7 cellular contexts compared by ENCODE assay signal in the genomic region with DNA sequence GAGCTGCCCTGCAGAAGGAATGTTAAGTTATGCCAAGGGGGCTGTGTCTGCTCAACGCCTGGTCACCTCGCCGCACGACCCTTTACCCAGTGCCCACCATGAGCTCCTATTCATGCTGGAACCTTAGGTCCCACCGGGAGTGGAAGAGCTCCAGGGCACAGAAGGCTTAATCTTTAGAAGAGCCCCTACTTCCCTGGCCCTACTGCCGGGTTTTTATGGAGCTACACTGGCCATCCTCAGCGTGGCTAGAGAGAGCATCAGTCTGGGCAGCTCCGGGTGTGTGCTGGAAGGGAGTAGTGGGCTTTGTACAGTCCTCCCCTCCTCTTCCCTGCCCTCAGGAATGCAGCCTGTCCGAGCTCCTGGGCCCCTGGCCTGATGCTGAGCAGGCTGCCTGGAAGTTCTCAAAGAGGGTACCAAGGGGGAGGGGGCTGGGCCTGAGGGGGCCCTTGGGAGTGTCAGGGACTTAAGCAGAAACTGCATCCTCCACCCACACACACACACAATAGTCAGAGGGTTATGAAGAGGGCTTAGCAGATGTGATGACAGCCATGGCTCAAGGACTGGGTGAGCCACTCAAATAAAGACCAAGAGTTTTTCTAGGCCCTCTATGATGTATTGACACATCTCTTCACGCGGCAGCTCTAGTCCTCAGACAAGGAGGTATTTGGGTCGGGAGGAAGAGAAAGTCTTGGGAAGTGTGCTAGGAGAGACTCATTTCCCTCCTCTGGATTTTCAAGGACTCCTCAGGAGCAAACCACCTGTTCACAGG. TPM values are rescaled to one million over a fixed set of nuclear protein-coding genes. Genes with fewer than 3 reads are reported as not detected.
DNase-seq lines count a peak whose midpoint lies in the region; ATAC-seq and TF ChIP-seq lines count a peak whose summit lies in the region.

No MANE protein-coding gene starts in this region.

- peak overlapping the region; percentile 54 for H3K4me3 ChIP-seq in NT2/D1 (ENCODE audit: insufficient read length, low read depth)
- H3K4me3 ChIP-seq in hepatocyte, result no peak overlapping the region

- H3K27ac ChIP-seq in hepatocyte, result peak overlapping the region; percentile 22

- no peaks in the 10 kb centered on the region for H3K36me3 ChIP-seq in ES-I3 (ENCODE audit: insufficient read depth, low read length)
- H3K36me3 ChIP-seq in NT2/D1 (ENCODE audit: insufficient read depth, insufficient read length, low read length), result no peaks in the 10 kb centered on the region
- no peaks in the 10 kb centered on the region for H3K36me3 ChIP-seq in hepatocyte (replicated peaks; ENCODE audit: insufficient read depth, low read depth)

- H3K9me3 ChIP-seq in ES-I3 (ENCODE audit: control insufficient read depth, insufficient read depth, low read length) (no peaks in the 10 kb centered on the region), NT2/D1 (ENCODE audit: insufficient read depth, low read length) (no peaks in the 10 kb centered on the region), hepatocyte (ENCODE audit: low read depth) (no peaks in the 10 kb centered on the region)

- ATAC-seq in sciatic nerve, result no peak

- peak overlapping the region; percentile 21 for H2AFZ ChIP-seq in hepatocyte

- no peaks in the 10 kb centered on the region for H4K20me1 ChIP-seq in hepatocyte (ENCODE audit: insufficient read depth, poor library complexity, severe bottlenecking)

- peak overlapping the region; percentile 89 for H3K4me2 ChIP-seq in hepatocyte

- no peaks in the 10 kb centered on the region for H3K9me2 ChIP-seq in hepatocyte (replicated peaks; ENCODE audit: insufficient read depth)

- no peaks in the 10 kb centered on the region for H3K79me2 ChIP-seq in hepatocyte

- intact Hi-C loops in sciatic nerve (cut with DNase I), result no loop called here

- H3K9ac ChIP-seq in ES-I3 (ENCODE audit: low read depth, low read length) (peak overlapping the region; percentile 60; the same call in 1 of the 2 replicates), NT2/D1 (ENCODE audit: insufficient read length, low read depth) (peak overlapping the region; percentile 79)

- WGBS in hepatocyte (ENCODE audit: low lambda C conversion rate, missing lambda C conversion rate), result 19% methylated on average over 12 of the region's 12 CpGs

- H3K4me1 ChIP-seq in ES-I3 (ENCODE audit: insufficient read depth, low read length) (peaks cover 19% of the 10 kb centered on the region), NT2/D1 (ENCODE audit: insufficient read depth, insufficient read length) (peaks cover 31% of the 10 kb centered on the region), hepatocyte (ENCODE audit: insufficient read depth) (peaks cover 45% of the 10 kb centered on the region)

- H3K27me3 ChIP-seq in NT2/D1 (ENCODE audit: insufficient read depth, insufficient read length) (peaks cover 15% of the 10 kb centered on the region), hepatocyte (peaks cover 8% of the 10 kb centered on the region)

- DNase-seq in NT2/D1 (ENCODE audit: low read depth, low spot score) (no peak), hepatocyte (ENCODE audit: low spot score) (peak; percentile 59), sciatic nerve (ENCODE audit: low spot score) (peak; percentile 58), NCI-H2227 treated with DMSO at 0.1 percent for 48 hours (lab: John Stamatoyannopoulos, UW) (no peak), KG1 (lab: John Stamatoyannopoulos, UW) (no peak)
- no peak for DNase-seq in stimulated activated CD4-positive, alpha-beta T cell treated with anti-CD3 and anti-CD28 coated beads, Interleukin-2, amount 100 ng/mL, for 24 hours

- no peak for TF ChIP-seq CTCF in hepatocyte (IDR thresholded peaks at IDR 0.05; ENCODE audit: poor library complexity)

RNA-seq across cellular contexts. Expression of a gene that starts 16.4 kb away (rescaled TPM):
- total RNA-seq in hepatocyte (2.1 and 3.2 TPM in 2 replicates), sciatic nerve (4.0 TPM)
- 1.1 and 1.9 TPM in 2 replicates for polyA plus RNA-seq in hepatocyte

RNA-seq across cellular contexts. Expression of a gene that starts 23.0 kb away (rescaled TPM):
- not detected in 2 replicates for total RNA-seq in hepatocyte
- polyA plus RNA-seq in hepatocyte, result 0.12 and 0.29 TPM in 2 replicates
- 0.76 TPM for total RNA-seq in sciatic nerve

RNA-seq across cellular contexts. Expression of a gene that starts 42.4 kb away (rescaled TPM):
- total RNA-seq in hepatocyte, result 4.6 and 11.6 TPM in 2 replicates
- polyA plus RNA-seq in hepatocyte, result 1.4 and 2.4 TPM in 2 replicates
- 57.6 TPM for total RNA-seq in sciatic nerve

Comparison
In these comparisons a context has a peak if more than half of its experiments do, and no peak if none do; other contexts are left out.
1. DNase-seq: peak in hepatocyte (single experiment) and sciatic nerve (single experiment); none in NT2/D1 (single experiment), stimulated activated CD4-positive, alpha-beta T cell treated with anti-CD3 and anti-CD28 coated beads, Interleukin-2, amount 100 ng/mL, for 24 hours (0 of 2), NCI-H2227 treated with DMSO at 0.1 percent for 48 hours (single experiment) and KG1 (single experiment).